In the genomic region with DNA sequence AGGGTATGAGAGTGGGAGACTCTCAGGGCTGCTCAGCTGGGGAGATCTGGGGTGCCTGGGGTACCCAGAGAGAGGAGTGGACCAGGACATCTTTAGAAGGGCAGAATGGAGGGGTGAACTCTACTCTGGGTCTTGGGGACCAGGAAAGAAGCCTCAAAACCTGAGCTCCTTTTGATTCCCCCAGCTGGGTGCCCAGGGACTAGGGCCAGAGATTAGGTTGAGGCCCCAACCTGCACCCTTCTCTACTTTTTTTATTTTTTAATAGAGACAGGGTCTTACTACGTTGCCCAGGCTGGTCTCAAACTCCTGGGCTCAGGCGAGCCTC, we compare ENCODE assay signal across 1 cellular context.
A peak's percentile ranks its signal among the peaks of the same experiment; 100 is the strongest.
TF ChIP-seq lines count a peak whose summit lies in the region.

No MANE protein-coding gene starts in this region.

TF ChIP-seq in K562, 482 proteins besides CTCF, POLR2A, EP300 and RAD21:
- TF ChIP-seq XRCC4 (IDR thresholded peaks at IDR 0.05; ENCODE audit: extremely low read depth, insufficient read depth, insufficient read length) (no peak), HNRNPLL (IDR thresholded peaks at IDR 0.05; ENCODE audit: low read depth, low read length, poor library complexity, severe bottlenecking) (peak; percentile 5)
TF ChIP-seq in K562: peak in this region for 1.
